ENCODE assay signal across 1 cellular context in the genomic region with DNA sequence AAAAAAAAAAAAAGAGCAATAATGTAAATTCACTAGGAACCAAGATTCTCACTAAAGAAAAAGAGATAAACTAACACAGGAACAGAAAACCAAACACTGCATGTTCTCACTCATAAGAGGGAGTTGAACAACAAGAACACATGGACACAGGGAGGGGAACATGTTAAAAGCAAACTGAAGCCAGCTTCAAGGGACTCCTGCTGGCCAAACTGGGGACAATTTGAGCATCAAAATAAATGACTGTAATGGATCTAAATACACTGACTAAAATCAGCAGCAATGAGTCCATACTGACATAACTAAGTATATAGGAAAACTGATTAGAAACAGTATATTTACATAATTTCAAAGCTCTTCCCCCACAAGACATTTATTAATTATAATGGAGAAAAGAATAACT.
TF ChIP-seq lines count a peak whose summit lies in the region.

No MANE protein-coding gene starts in this region.

TF ChIP-seq in H1, 55 proteins besides CTCF, POLR2A, EP300 and RAD21 (continued from another document):
- TF ChIP-seq, protein P1, sequence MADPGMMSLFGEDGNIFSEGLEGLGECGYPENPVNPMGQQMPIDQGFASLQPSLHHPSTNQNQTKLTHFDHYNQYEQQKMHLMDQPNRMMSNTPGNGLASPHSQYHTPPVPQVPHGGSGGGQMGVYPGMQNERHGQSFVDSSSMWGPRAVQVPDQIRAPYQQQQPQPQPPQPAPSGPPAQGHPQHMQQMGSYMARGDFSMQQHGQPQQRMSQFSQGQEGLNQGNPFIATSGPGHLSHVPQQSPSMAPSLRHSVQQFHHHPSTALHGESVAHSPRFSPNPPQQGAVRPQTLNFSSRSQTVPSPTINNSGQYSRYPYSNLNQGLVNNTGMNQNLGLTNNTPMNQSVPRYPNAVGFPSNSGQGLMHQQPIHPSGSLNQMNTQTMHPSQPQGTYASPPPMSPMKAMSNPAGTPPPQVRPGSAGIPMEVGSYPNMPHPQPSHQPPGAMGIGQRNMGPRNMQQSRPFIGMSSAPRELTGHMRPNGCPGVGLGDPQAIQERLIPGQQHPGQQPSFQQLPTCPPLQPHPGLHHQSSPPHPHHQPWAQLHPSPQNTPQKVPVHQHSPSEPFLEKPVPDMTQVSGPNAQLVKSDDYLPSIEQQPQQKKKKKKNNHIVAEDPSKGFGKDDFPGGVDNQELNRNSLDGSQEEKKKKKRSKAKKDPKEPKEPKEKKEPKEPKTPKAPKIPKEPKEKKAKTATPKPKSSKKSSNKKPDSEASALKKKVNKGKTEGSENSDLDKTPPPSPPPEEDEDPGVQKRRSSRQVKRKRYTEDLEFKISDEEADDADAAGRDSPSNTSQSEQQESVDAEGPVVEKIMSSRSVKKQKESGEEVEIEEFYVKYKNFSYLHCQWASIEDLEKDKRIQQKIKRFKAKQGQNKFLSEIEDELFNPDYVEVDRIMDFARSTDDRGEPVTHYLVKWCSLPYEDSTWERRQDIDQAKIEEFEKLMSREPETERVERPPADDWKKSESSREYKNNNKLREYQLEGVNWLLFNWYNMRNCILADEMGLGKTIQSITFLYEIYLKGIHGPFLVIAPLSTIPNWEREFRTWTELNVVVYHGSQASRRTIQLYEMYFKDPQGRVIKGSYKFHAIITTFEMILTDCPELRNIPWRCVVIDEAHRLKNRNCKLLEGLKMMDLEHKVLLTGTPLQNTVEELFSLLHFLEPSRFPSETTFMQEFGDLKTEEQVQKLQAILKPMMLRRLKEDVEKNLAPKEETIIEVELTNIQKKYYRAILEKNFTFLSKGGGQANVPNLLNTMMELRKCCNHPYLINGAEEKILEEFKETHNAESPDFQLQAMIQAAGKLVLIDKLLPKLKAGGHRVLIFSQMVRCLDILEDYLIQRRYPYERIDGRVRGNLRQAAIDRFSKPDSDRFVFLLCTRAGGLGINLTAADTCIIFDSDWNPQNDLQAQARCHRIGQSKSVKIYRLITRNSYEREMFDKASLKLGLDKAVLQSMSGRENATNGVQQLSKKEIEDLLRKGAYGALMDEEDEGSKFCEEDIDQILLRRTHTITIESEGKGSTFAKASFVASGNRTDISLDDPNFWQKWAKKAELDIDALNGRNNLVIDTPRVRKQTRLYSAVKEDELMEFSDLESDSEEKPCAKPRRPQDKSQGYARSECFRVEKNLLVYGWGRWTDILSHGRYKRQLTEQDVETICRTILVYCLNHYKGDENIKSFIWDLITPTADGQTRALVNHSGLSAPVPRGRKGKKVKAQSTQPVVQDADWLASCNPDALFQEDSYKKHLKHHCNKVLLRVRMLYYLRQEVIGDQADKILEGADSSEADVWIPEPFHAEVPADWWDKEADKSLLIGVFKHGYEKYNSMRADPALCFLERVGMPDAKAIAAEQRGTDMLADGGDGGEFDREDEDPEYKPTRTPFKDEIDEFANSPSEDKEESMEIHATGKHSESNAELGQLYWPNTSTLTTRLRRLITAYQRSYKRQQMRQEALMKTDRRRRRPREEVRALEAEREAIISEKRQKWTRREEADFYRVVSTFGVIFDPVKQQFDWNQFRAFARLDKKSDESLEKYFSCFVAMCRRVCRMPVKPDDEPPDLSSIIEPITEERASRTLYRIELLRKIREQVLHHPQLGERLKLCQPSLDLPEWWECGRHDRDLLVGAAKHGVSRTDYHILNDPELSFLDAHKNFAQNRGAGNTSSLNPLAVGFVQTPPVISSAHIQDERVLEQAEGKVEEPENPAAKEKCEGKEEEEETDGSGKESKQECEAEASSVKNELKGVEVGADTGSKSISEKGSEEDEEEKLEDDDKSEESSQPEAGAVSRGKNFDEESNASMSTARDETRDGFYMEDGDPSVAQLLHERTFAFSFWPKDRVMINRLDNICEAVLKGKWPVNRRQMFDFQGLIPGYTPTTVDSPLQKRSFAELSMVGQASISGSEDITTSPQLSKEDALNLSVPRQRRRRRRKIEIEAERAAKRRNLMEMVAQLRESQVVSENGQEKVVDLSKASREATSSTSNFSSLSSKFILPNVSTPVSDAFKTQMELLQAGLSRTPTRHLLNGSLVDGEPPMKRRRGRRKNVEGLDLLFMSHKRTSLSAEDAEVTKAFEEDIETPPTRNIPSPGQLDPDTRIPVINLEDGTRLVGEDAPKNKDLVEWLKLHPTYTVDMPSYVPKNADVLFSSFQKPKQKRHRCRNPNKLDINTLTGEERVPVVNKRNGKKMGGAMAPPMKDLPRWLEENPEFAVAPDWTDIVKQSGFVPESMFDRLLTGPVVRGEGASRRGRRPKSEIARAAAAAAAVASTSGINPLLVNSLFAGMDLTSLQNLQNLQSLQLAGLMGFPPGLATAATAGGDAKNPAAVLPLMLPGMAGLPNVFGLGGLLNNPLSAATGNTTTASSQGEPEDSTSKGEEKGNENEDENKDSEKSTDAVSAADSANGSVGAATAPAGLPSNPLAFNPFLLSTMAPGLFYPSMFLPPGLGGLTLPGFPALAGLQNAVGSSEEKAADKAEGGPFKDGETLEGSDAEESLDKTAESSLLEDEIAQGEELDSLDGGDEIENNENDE (IDR thresholded peaks at IDR 0.05; ENCODE audit: insufficient replicate concordance, low read length) = no peak
- TF ChIP-seq TBP (IDR thresholded peaks at IDR 0.05; ENCODE audit: low read depth, low read length) (no peak), CEBPB (IDR thresholded peaks at IDR 0.05; ENCODE audit: low read depth, low read length) (no peak), GTF2F1 (IDR thresholded peaks at IDR 0.05; ENCODE audit: borderline replicate concordance, low read depth, low read length) (no peak), GABPA (IDR thresholded peaks at IDR 0.05; ENCODE audit: borderline replicate concordance, insufficient read depth, low read length) (no peak), BRCA1 (IDR thresholded peaks at IDR 0.05; ENCODE audit: low read depth, low read length) (no peak), ASH2L (IDR thresholded peaks at IDR 0.05; ENCODE audit: low read length) (no peak), KDM1A (IDR thresholded peaks at IDR 0.05; ENCODE audit: borderline replicate concordance, low read length) (no peak), SP1 (IDR thresholded peaks at IDR 0.05; ENCODE audit: low read depth, low read length) (no peak), RNF2 (IDR thresholded peaks at IDR 0.05; ENCODE audit: borderline replicate concordance, low read depth, low read length, missing control alignments, poor library complexity, severe bottlenecking) (no peak), RFX5 (IDR thresholded peaks at IDR 0.05; ENCODE audit: borderline replicate concordance, low read depth, low read length) (no peak), CHD2 (IDR thresholded peaks at IDR 0.05; ENCODE audit: low read length) (no peak), KDM5A (IDR thresholded peaks at IDR 0.05; ENCODE audit: low read length) (no peak), EGR1 (IDR thresholded peaks at IDR 0.05; ENCODE audit: borderline replicate concordance, low read depth, low read length) (no peak)
